Comparison of ENCODE assay signal across 23 cellular contexts in genomic region chr1:111424281-111424680, GRCh38.
"Had no signal": no experiment of that assay in that cellular context is flagged by ENCODE, and none has a peak within 500 bp of the region (broad histone marks: within the 10 kb centered on the region; RNA-seq: fewer than 3 reads in every experiment).

No MANE protein-coding gene starts in this region.

- H3K27me3 ChIP-seq: ascending aorta, breast epithelium, cardiac muscle cell, dorsolateral prefrontal cortex, esophagus squamous epithelium had no signal

- DNase-seq: activated CD4-positive, alpha-beta memory T cell treated with anti-CD3 and anti-CD28 coated beads, Interleukin-2, amount 10 ng/mL, durations not matched to agents 7 days and 5 days; activated CD4-positive, alpha-beta T cell treated with anti-CD3 and anti-CD28 coated beads for 1 hour; activated CD4-positive, alpha-beta T cell treated with anti-CD3 and anti-CD28 coated beads for 4 hours; activated CD4-positive, alpha-beta T cell treated with anti-CD3 and anti-CD28 coated beads, Interleukin-2, amount 10 ng/mL, durations not matched to agents 7 days and 5 days; activated CD4-positive, alpha-beta T cell treated with anti-CD3 and anti-CD28 coated beads, Interleukin-2, amount 50 U/mL, for 4 hours; activated CD8-positive, alpha-beta memory T cell treated with anti-CD3 and anti-CD28 coated beads, Interleukin-2, amount 50 U/mL, for 48 hours; activated gamma-delta T cell; activated naive CD4-positive, alpha-beta T cell; activated naive CD4-positive, alpha-beta T cell treated with anti-CD3 and anti-CD28 coated beads, Interleukin-2, amount 10 ng/mL, durations not matched to agents 7 days and 5 days; activated naive CD8-positive, alpha-beta T cell treated with anti-CD3 and anti-CD28 coated beads, Interleukin-2, amount 10 ng/mL, durations not matched to agents 7 days and 5 days; activated T-cell treated with anti-CD3 and anti-CD28 coated beads for 4 hours; activated T-cell treated with anti-CD3 and anti-CD28 coated beads, Interleukin-2, amount 50 U/mL, for 24 hours; activated T-cell treated with anti-CD3 and anti-CD28 coated beads, Interleukin-2, amount 50 U/mL, for 72 hours; dorsolateral prefrontal cortex; effector memory CD8-positive, alpha-beta T cell; esophagus squamous epithelium; T-helper 1 cell; T-helper 17 cell; T1000 had no signal

- H3K9me3 ChIP-seq: ascending aorta, breast epithelium, esophagus squamous epithelium had no signal

- H3K27ac ChIP-seq: ascending aorta, breast epithelium, cardiac muscle cell, coronary artery, dorsolateral prefrontal cortex, esophagus squamous epithelium had no signal

- H3K4me3 ChIP-seq: ascending aorta, breast epithelium, cardiac muscle cell, coronary artery, dorsolateral prefrontal cortex, esophagus squamous epithelium had no signal

- H3K4me1 ChIP-seq: ascending aorta, breast epithelium, esophagus squamous epithelium had no signal

- H3K36me3 ChIP-seq: ascending aorta, breast epithelium, esophagus squamous epithelium had no signal
